ENCODE assay signal across 1 cellular context in the genomic region with DNA sequence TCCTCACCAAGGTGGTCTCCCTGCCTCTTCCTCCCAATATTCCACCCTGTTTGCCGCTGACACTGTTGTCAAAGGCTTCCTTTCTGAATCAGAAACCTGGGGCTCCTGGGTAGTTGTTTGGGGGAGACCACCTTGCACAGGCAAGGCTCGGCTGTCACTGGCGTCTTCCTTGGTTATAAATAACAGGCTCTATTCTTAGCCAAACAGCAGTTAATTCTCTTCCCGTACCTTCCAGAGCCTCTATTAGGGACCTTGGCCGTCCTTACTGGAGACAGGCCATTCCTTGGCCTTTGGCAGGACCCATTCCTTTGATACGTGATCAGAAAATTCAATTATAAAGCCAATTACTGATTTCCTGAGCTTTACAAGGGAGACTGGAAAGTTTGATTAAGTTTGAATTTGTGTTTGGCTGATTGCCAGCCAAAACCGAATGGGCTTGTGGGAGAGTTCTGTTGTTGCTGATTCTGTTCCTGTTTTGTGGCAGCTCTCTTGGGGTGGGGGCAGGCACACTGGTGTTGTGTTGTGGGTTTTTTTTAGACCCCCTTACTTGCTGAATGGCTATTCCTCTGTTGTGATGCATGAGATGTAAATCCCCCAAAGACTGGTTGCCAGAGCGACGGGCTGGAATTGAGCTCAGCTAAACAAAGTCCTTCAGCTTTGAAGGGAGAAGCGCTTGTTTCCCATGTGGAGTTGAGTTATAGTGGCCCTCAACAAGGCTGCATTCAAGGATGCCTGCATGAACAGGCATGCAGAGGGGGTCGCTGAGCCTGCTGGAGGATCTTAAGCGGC.
TF ChIP-seq lines count a peak whose summit lies in the region.

No MANE protein-coding gene starts in this region.

TF ChIP-seq in IMR-90, 13 proteins besides CTCF, POLR2A, EP300 and RAD21:
- TF ChIP-seq, protein P1, sequence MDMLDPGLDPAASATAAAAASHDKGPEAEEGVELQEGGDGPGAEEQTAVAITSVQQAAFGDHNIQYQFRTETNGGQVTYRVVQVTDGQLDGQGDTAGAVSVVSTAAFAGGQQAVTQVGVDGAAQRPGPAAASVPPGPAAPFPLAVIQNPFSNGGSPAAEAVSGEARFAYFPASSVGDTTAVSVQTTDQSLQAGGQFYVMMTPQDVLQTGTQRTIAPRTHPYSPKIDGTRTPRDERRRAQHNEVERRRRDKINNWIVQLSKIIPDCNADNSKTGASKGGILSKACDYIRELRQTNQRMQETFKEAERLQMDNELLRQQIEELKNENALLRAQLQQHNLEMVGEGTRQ (IDR thresholded peaks at IDR 0.05; ENCODE audit: low read depth, low read length): no peak
- TF ChIP-seq, protein P2, sequence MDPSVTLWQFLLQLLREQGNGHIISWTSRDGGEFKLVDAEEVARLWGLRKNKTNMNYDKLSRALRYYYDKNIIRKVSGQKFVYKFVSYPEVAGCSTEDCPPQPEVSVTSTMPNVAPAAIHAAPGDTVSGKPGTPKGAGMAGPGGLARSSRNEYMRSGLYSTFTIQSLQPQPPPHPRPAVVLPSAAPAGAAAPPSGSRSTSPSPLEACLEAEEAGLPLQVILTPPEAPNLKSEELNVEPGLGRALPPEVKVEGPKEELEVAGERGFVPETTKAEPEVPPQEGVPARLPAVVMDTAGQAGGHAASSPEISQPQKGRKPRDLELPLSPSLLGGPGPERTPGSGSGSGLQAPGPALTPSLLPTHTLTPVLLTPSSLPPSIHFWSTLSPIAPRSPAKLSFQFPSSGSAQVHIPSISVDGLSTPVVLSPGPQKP (IDR thresholded peaks at IDR 0.05; ENCODE audit: borderline replicate concordance, low read depth, low read length): no peak
- no peak for TF ChIP-seq SMC3 (IDR thresholded peaks at IDR 0.05; ENCODE audit: low read depth, low read length)
- no peak for TF ChIP-seq RFX5 (IDR thresholded peaks at IDR 0.05; ENCODE audit: low read depth, low read length)
TF ChIP-seq in IMR-90: peak in this region for 0.
